8 cellular contexts compared by ENCODE assay signal in genomic region chr7:156949541-156950380, GRCh38. TPM values are rescaled to one million over a fixed set of nuclear protein-coding genes. Genes with fewer than 3 reads are reported as not detected.
DNase-seq lines count a peak whose midpoint lies in the region; ATAC-seq and TF ChIP-seq lines count a peak whose summit lies in the region.

A gene with protein sequence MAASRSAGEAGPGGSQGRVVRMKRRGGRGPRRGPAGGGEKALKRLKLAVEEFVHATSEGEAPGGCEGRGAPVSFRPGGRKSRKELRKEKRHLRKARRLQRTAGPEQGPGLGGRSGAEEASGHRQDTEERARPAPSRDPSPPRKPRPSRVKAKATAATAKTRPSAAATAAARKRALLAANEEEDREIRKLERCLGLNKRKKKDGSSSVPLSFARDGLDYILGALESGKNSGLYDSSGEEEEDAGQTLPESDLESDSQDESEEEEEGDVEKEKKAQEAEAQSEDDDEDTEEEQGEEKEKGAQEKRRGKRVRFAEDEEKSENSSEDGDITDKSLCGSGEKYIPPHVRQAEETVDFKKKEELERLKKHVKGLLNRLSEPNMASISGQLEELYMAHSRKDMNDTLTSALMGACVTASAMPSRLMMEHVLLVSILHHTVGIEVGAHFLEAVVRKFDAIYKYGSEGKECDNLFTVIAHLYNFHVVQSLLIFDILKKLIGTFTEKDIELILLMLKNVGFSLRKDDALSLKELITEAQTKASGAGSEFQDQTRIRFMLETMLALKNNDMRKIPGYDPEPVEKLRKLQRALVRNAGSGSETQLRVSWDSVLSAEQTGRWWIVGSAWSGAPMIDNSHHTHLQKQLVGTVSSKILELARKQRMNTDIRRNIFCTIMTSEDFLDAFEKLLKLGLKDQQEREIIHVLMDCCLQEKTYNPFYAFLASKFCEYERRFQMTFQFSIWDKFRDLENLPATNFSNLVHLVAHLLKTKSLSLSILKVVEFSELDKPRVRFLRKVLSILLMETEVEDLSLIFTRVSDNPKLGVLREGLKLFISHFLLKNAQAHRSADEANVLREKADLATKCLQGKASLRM (plus strand): TSS chr7:156949712. CDS start chr7:156949738, 26 bp downstream.

- TF ChIP-seq POLR2A in NB4 (IDR thresholded peaks at IDR 0.05; ENCODE audit: extremely low read depth, insufficient read length) (peak; percentile 92), prostate gland (IDR thresholded peaks at IDR 0.05) (no peak)

- H3K27ac ChIP-seq in heart right ventricle, result peak within 1 kb of the TSS; percentile 31 to 88 (median 74)
- peak within 1 kb of the TSS; percentile 14 to 58 for H3K27ac ChIP-seq in prostate gland
- peak within 1 kb of the TSS; percentile 53 for H3K27ac ChIP-seq in upper lobe of right lung

- WGBS in heart right ventricle, 2 donors, result 0 to 1% methylated on average over 103 to 115 of the region's 115 CpGs
- under 1% methylated on average over 91 of the region's 115 CpGs for WGBS in prostate gland

- ATAC-seq in HG02588 (IDR thresholded peaks at IDR 0.05; ENCODE audit: unreplicated experiment) (peak; percentile 91), heart right ventricle (peak; percentile 95 to 99 (median 98)), upper lobe of right lung (peak; percentile 99)

- H3K4me1 ChIP-seq in heart right ventricle (peaks cover 4 to 33% (median 23%) of the 10 kb centered on the region in 9 donors), prostate gland (replicated peaks) (peaks cover 9% of the 10 kb centered on the region), upper lobe of right lung (peaks cover 20% of the 10 kb centered on the region)

- H3K36me3 ChIP-seq in heart right ventricle (peaks cover 0 to 29% (median 20%) of the 10 kb centered on the region in 9 donors), prostate gland (no peaks in the 10 kb centered on the region), upper lobe of right lung (peaks cover 27% of the 10 kb centered on the region)

- H3K4me3 ChIP-seq in GM12875 (ENCODE audit: low read depth, low read length) (peak within 1 kb of the TSS; percentile 84), NB4 (ENCODE audit: low read depth, low read length) (peak within 1 kb of the TSS; percentile 83), heart right ventricle (peak within 1 kb of the TSS; percentile 70 to 100 (median 98)), prostate gland (peak within 1 kb of the TSS; percentile 84 to 91), upper lobe of right lung (peak within 1 kb of the TSS; percentile 77)

- intact Hi-C loops in heart right ventricle (cut with DNase I) (loop anchor here in 3 of 10 donors (5.0 to 10.0 kb wide), 4 partner anchors 42 to 388 kb away; partner anchors contain the start of genes LMBR1 (in 2 of the 3) and DNAJB6 (in 1 of the 3)), prostate gland (cut with DNase I) (loop anchor here (10.0 kb wide), 1 partner anchor 185 kb away; the partner anchor contains the start of gene UBE3C), upper lobe of right lung (cut with DNase I) (no loop called here)

- H3K9me3 ChIP-seq in heart right ventricle, result no peaks in the 10 kb centered on the region
- no peaks in the 10 kb centered on the region for H3K9me3 ChIP-seq in prostate gland
- H3K9me3 ChIP-seq in upper lobe of right lung, result no peaks in the 10 kb centered on the region

- TF ChIP-seq CTCF in GM12875 (IDR thresholded peaks at IDR 0.05; ENCODE audit: borderline replicate concordance, insufficient read depth, low read depth, low read length) (peak; percentile 87), NB4 (IDR thresholded peaks at IDR 0.05; ENCODE audit: low read depth, low read length) (peak; percentile 54), heart right ventricle (IDR thresholded peaks at IDR 0.05) (peak; percentile 64 to 99 (median 81)), prostate gland (IDR thresholded peaks at IDR 0.05) (peak; percentile 81 to 95 (median 90)), upper lobe of right lung (IDR thresholded peaks at IDR 0.05) (peak; percentile 64)

- peak; percentile 93 for DNase-seq in NB4 (ENCODE audit: low read depth)
- DNase-seq in SW480 (ENCODE audit: low spot score), result peak; percentile 74
- peak; percentile 83 for DNase-seq in activated naive CD8-positive, alpha-beta T cell treated with anti-CD3 and anti-CD28 coated beads, Interleukin-2, amount 50 U/mL, for 16 hours (ENCODE audit: low read depth, low spot score)
- peak; percentile 92 to 93 for DNase-seq in heart right ventricle
- DNase-seq in prostate gland (ENCODE audit: low spot score), result peak; percentile 75
- peak; percentile 96 for DNase-seq in upper lobe of right lung

- H3K27me3 ChIP-seq in heart right ventricle, result peaks cover 0 to 19% (median 10%) of the 10 kb centered on the region in 7 donors
- no peaks in the 10 kb centered on the region for H3K27me3 ChIP-seq in prostate gland (replicated peaks; ENCODE audit: insufficient read depth)
- H3K27me3 ChIP-seq in upper lobe of right lung, result peaks cover 1% of the 10 kb centered on the region

RNA-seq across cellular contexts. Expression of the gene that starts here (rescaled TPM):
- total RNA-seq in heart right ventricle (10 to 100 TPM in 4 of 10 donors, 1 to 10 TPM in 6; 6.6 to 13.6 (median 8.9) TPM), prostate gland (10 to 100 TPM; 10.4 to 24.3 TPM), upper lobe of right lung (20.6 TPM)
- 1 to 10 TPM; 4.2 to 7.6 TPM for polyA plus RNA-seq in heart right ventricle

Comparison
In these comparisons a context has a peak if more than half of its experiments do, and no peak if none do; other contexts are left out.
1. Peak in every context shown above with its lines: DNase-seq, ATAC-seq, H3K4me3 ChIP-seq and H3K27ac ChIP-seq.